In the genomic region with DNA sequence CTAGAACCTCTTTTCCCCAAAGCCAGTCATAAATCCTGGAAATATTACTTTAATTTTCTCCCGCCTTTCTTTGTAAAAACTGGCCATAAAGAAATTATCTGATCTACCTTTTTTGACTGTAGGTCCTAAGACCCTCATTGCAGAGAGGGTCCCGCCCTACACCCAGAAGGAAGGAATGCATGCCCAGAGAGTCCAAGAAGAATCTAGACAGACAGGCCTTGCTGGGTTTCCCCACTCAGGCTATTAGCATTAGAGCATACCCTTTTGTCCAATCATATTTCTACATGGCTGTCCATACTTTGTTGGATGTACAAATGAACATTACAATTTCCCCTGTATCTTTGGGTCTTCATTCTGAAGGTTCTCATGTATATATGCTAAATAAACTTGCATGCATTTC, we compare ENCODE assay signal across 20 cellular contexts. TPM values are rescaled to one million over a fixed set of nuclear protein-coding genes. Genes with fewer than 3 reads are reported as not detected.
DNase-seq lines count a peak whose midpoint lies in the region; ATAC-seq, FAIRE-seq and TF ChIP-seq lines count a peak whose summit lies in the region.
"Had no signal": no experiment of that assay in that cellular context is flagged by ENCODE, and none has a peak within 500 bp of the region (broad histone marks: within the 10 kb centered on the region; RNA-seq: fewer than 3 reads in every experiment).

No MANE protein-coding gene starts in this region.

- WGBS in ovary, 3 donors = 98 to 100% (median 100%) methylated on average over 2 of the region's 2 CpGs

- H3K4me3 ChIP-seq in KMS-11 (IDR thresholded peaks at IDR 0.05; ENCODE audit: insufficient read depth, low read depth, low read length) (no peak overlapping the region), ovary (no peak overlapping the region)
- H3K4me3 ChIP-seq: body of pancreas, prostate gland, tibial artery had no signal

- no peaks in the 10 kb centered on the region for H3K36me3 ChIP-seq in KMS-11 (ENCODE audit: insufficient read depth)
- H3K36me3 ChIP-seq in ovary = no peaks in the 10 kb centered on the region
- H3K36me3 ChIP-seq: prostate gland, tibial artery had no signal

- H4K20me1 ChIP-seq in KMS-11 (ENCODE audit: insufficient read depth) = no peaks in the 10 kb centered on the region

- H3K4me3 Mint-ChIP-seq in natural killer cell = peak overlapping the region; percentile 47
- no peak overlapping the region for H3K4me3 Mint-ChIP-seq in natural killer cell treated with Interleukin-12 subunit alpha and Interleukin-12 subunit beta and Interleukin-15 and Interleukin-18, amount 100 ng/mL, for 72 hours
- H3K4me3 Mint-ChIP-seq in immature natural killer cell = peak overlapping the region in 4 of 5 donors; percentile 1 to 44 (median 12)
- H3K4me3 Mint-ChIP-seq: effector memory CD8-positive, alpha-beta T cell; memory B cell had no signal

- H3K27ac Mint-ChIP-seq in natural killer cell (peak overlapping the region; percentile 29 to 95), immature natural killer cell (peak overlapping the region in 3 of 6 donors; percentile 4 to 58 (median 28))
- H3K27ac Mint-ChIP-seq in natural killer cell treated with Interleukin-12 subunit alpha and Interleukin-12 subunit beta and Interleukin-15 and Interleukin-18, amount 100 ng/mL, for 72 hours = no peak overlapping the region
- H3K27ac Mint-ChIP-seq: HFFc6, memory B cell had no signal

- no peak for TF ChIP-seq POLR2A in ovary (IDR thresholded peaks at IDR 0.05)
- no peak for TF ChIP-seq POLR2A in GM12891 (IDR thresholded peaks at IDR 0.05; ENCODE audit: low read depth, low read length)

- H3K27me3 ChIP-seq in KMS-11 (ENCODE audit: insufficient read depth, low read depth) (no peaks in the 10 kb centered on the region), ovary (no peaks in the 10 kb centered on the region)
- H3K27me3 ChIP-seq: body of pancreas, tibial artery had no signal

- intact Hi-C loops in natural killer cell (cut with micrococcal nuclease) = loop anchor here (5.0 kb wide), 1 partner anchor 118 kb away; no protein-coding TSS in a partner anchor
- intact Hi-C loops in ovary (cut with DNase I) = loop anchor here in 3 of 4 donors (2.0 to 10.0 kb wide), 5 partner anchors 115 to 463 kb away; partner anchors contain the start of gene SSBP2 (in 2 of the 3)

- H3K36me3 Mint-ChIP-seq in natural killer cell = no peaks in the 10 kb centered on the region
- no peaks in the 10 kb centered on the region for H3K36me3 Mint-ChIP-seq in natural killer cell treated with Interleukin-12 subunit alpha and Interleukin-12 subunit beta and Interleukin-15 and Interleukin-18, amount 100 ng/mL, for 72 hours
- H3K36me3 Mint-ChIP-seq in immature natural killer cell = no peaks in the 10 kb centered on the region
- H3K36me3 Mint-ChIP-seq: memory B cell, naive B cell had no signal

- TF ChIP-seq EP300 in ovary (IDR thresholded peaks at IDR 0.05) = no peak

- ATAC-seq in natural killer cell (no peak), GM19452 (IDR thresholded peaks at IDR 0.05; ENCODE audit: unreplicated experiment) (no peak)
- ATAC-seq in natural killer cell treated with Interleukin-12 subunit alpha and Interleukin-12 subunit beta and Interleukin-15 and Interleukin-18, amount 100 ng/mL, for 72 hours = no peak
- ATAC-seq: body of pancreas; effector memory CD8-positive, alpha-beta T cell had no signal

- TF ChIP-seq CTCF in natural killer cell (IDR thresholded peaks at IDR 0.05) = no peak
- TF ChIP-seq CTCF in KMS-11 (conservative IDR thresholded peaks at IDR 0.05; ENCODE audit: low read depth, low read length) = no peak
- no peak for TF ChIP-seq CTCF in ovary (IDR thresholded peaks at IDR 0.05)

- no peak for DNase-seq in natural killer cell
- DNase-seq in natural killer cell treated with Interleukin-12 subunit alpha and Interleukin-12 subunit beta and Interleukin-15 and Interleukin-18, amount 100 ng/mL, for 72 hours (ENCODE audit: low spot score) = no peak
- DNase-seq in immature natural killer cell = no peak
- DNase-seq in ovary = no peak
- no peak for DNase-seq in GM12891 (ENCODE audit: insufficient read length, low spot score)
- DNase-seq: AML-193; body of pancreas; effector memory CD8-positive, alpha-beta T cell; HFFc6; IMR-90; naive B cell; NCI-H1694 treated with DMSO at 0.1 percent for 48 hours; NCI-H69; Right ventricle myocardium superior; stimulated activated naive CD4-positive, alpha-beta T cell; tibial artery had no signal

- no peaks in the 10 kb centered on the region for H3K27me3 Mint-ChIP-seq in natural killer cell (ENCODE audit: low read depth in 2 of 2)
- H3K27me3 Mint-ChIP-seq in natural killer cell treated with Interleukin-12 subunit alpha and Interleukin-12 subunit beta and Interleukin-15 and Interleukin-18, amount 100 ng/mL, for 72 hours = no peaks in the 10 kb centered on the region
- H3K27me3 Mint-ChIP-seq in immature natural killer cell (ENCODE audit: low read depth in 3 of 3) = peaks cover 3 to 8% (median 5%) of the 10 kb centered on the region in 3 donors
- H3K27me3 Mint-ChIP-seq: effector memory CD8-positive, alpha-beta T cell; memory B cell; naive B cell had no signal

- H3K79me2 ChIP-seq in KMS-11 (ENCODE audit: insufficient read depth, low read depth) = no peaks in the 10 kb centered on the region

- no peak overlapping the region for H3K9ac ChIP-seq in KMS-11

- H3K27ac ChIP-seq in KMS-11 (no peak overlapping the region), ovary (no peak overlapping the region)
- H3K27ac ChIP-seq: body of pancreas, prostate gland had no signal

- no peaks in the 10 kb centered on the region for H3K9me3 Mint-ChIP-seq in natural killer cell
- H3K9me3 Mint-ChIP-seq in natural killer cell treated with Interleukin-12 subunit alpha and Interleukin-12 subunit beta and Interleukin-15 and Interleukin-18, amount 100 ng/mL, for 72 hours = no peaks in the 10 kb centered on the region
- no peaks in the 10 kb centered on the region for H3K9me3 Mint-ChIP-seq in immature natural killer cell
- H3K9me3 Mint-ChIP-seq: effector memory CD8-positive, alpha-beta T cell; HFFc6; memory B cell; naive B cell had no signal

- peak overlapping the region; percentile 82; the same call in 1 of the 2 replicates for H2AFZ ChIP-seq in KMS-11 (ENCODE audit: low read depth)

- no peak overlapping the region; the same call in 1 of the 2 replicates for H3K4me2 ChIP-seq in KMS-11

- H3K4me1 Mint-ChIP-seq in natural killer cell (peaks cover 15 to 19% of the 10 kb centered on the region in 2 donors), immature natural killer cell (peaks cover 16 to 22% of the 10 kb centered on the region in 2 donors)
- H3K4me1 Mint-ChIP-seq in natural killer cell treated with Interleukin-12 subunit alpha and Interleukin-12 subunit beta and Interleukin-15 and Interleukin-18, amount 100 ng/mL, for 72 hours (ENCODE audit: low read depth in 2 of 2) = peaks cover 9 to 12% of the 10 kb centered on the region in 2 donors

- no peaks in the 10 kb centered on the region for H3K9me3 ChIP-seq in ovary
- H3K9me3 ChIP-seq: body of pancreas, prostate gland, tibial artery had no signal

- FAIRE-seq in GM12891 (lab: Jason Lieb, UNC) = no peak

- H3K4me1 ChIP-seq in KMS-11 (ENCODE audit: low read depth, poor library complexity, severe bottlenecking) = peaks cover 16% of the 10 kb centered on the region
- H3K4me1 ChIP-seq in ovary (ENCODE audit: insufficient read depth) = no peaks in the 10 kb centered on the region
- H3K4me1 ChIP-seq: prostate gland had no signal

TF ChIP-seq in GM12891, 5 proteins besides CTCF, POLR2A, EP300 and RAD21:
- TF ChIP-seq POU2F2 (IDR thresholded peaks at IDR 0.05; ENCODE audit: low read depth, low read length) (no peak), SPI1 (IDR thresholded peaks at IDR 0.05; ENCODE audit: low read depth, low read length) (no peak), POLR2AphosphoS5 (IDR thresholded peaks at IDR 0.05; ENCODE audit: low read depth, low read length) (no peak), PAX5 (IDR thresholded peaks at IDR 0.05; ENCODE audit: insufficient read depth, low read length, severe bottlenecking) (no peak), TAF1 (IDR thresholded peaks at IDR 0.05; ENCODE audit: low read depth, low read length) (no peak)

RNA-seq across cellular contexts. Expression of gene ATG10, which starts 1.9 kb away (rescaled TPM):
- total RNA-seq in natural killer cell (10 to 100 TPM in 2 of 3 donors, 1 to 10 TPM in 1; 9.0 to 11.5 (median 11.4) TPM), ovary (1 to 10 TPM; 2.6 to 6.1 (median 4.6) TPM)
- 10 to 100 TPM in 1 of 2 donors, 1 to 10 TPM in 1; 9.6 to 11.1 TPM for total RNA-seq in natural killer cell treated with Interleukin-12 subunit alpha and Interleukin-12 subunit beta and Interleukin-15 and Interleukin-18, amount 100 ng/mL, for 72 hours
- polyA plus RNA-seq in immature natural killer cell (10 to 100 TPM; 11.1 to 14.4 (median 12.5) TPM), ovary (1 to 10 TPM; 2.7 to 7.8 TPM)
- 4.9 TPM for polyA plus RNA-seq in GM12891 (2012; ENCODE audit: low read depth, missing spikeins)

Comparison
In these comparisons a context has a peak if more than half of its experiments do, and no peak if none do; other contexts are left out.
1. H3K27ac Mint-ChIP-seq: peak in natural killer cell (2 of 2); none in natural killer cell treated with Interleukin-12 subunit alpha and Interleukin-12 subunit beta and Interleukin-15 and Interleukin-18, amount 100 ng/mL, for 72 hours (0 of 2).